18 cellular contexts compared by ENCODE assay signal in the genomic region with DNA sequence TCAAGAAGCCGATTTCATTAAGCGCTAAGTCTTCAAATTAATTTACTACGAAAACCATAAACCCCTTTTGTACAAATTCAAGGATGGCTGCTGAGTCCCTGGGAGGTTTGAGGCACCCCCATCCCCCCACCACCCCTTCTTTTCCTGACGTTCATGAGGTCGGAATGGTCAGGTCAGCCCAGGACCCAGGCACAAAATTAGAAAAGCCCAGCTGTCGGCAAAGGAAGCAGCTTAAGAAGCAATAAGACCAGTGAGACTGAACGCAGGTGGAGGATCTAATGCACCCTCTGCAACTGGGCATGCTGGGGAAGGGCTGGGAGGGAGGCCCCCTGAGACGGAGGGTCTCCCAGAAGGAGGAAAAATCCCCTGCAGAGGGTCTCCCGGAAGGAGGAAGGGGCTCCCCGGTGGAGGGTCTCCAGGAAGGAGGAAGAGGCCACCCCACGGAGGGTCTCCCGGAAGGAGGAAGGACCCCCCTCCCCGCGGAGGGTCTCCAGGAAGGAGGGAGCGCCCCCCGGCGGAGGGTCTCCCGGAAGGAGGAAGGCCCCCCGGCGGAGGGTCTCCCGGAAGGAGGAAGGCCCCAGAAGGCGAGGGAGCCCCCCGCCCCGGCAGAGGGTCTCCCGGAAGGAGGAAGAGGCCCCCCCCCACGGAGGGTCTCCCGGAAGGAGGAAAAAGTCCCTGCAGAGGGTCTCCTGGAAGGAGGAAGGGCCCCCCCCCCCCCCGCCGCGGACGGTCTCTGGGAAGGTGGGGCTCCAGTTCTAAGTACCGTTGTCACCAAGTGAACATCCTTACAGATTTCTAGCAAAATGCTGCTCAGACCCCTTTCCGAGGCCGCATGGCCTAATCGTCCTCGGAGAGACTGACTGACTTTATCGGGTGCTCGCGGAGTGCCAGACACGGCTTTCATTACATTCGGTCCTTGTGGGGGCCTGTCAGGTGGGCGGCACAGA.
"Had no signal": no experiment of that assay in that cellular context is flagged by ENCODE, and none has a peak within 500 bp of the region (broad histone marks: within the 10 kb centered on the region; RNA-seq: fewer than 3 reads in every experiment).

No MANE protein-coding gene starts in this region.

- H3K27me3 ChIP-seq: body of pancreas, pancreas had no signal

- H3K4me1 ChIP-seq: body of pancreas, pancreas had no signal

- H3K4me1 Mint-ChIP-seq: activated naive CD8-positive, alpha-beta T cell treated with anti-CD3 and anti-CD28 coated beads for 36 hours; central memory CD8-positive, alpha-beta T cell; natural killer cell had no signal

- H3K9me3 ChIP-seq: pancreas had no signal

- H3K4me3 ChIP-seq: body of pancreas, coronary artery, pancreas had no signal

- H3K36me3 ChIP-seq: pancreas had no signal

- H3K36me3 Mint-ChIP-seq: activated naive CD8-positive, alpha-beta T cell treated with anti-CD3 and anti-CD28 coated beads for 36 hours; natural killer cell; type B pancreatic cell had no signal

- H3K27ac ChIP-seq: body of pancreas, coronary artery, pancreas, VCaP had no signal

- H3K27ac Mint-ChIP-seq: activated naive CD8-positive, alpha-beta T cell treated with anti-CD3 and anti-CD28 coated beads for 36 hours; natural killer cell; type B pancreatic cell had no signal

- ATAC-seq: body of pancreas, natural killer cell, pancreas had no signal

- DNase-seq: activated CD4-positive, alpha-beta T cell treated with anti-CD3 and anti-CD28 coated beads for 1 hour; activated CD8-positive, alpha-beta memory T cell treated with anti-CD3 and anti-CD28 coated beads for 24 hours; activated CD8-positive, alpha-beta memory T cell treated with anti-CD3 and anti-CD28 coated beads, Interleukin-2, amount 50 U/mL, for 48 hours; activated naive CD8-positive, alpha-beta T cell treated with anti-CD3 and anti-CD28 coated beads for 36 hours; body of pancreas; natural killer cell; stimulated activated CD4-positive, alpha-beta T cell treated with anti-CD3 and anti-CD28 coated beads, Interleukin-12 subunit alpha, Interleukin-12 subunit beta, amount 100 ng/mL, for 4 hours; stimulated activated CD4-positive, alpha-beta T cell treated with anti-CD3 and anti-CD28 coated beads, Interleukin-1b, Interleukin-23, amount 100 ng/mL, for 48 hours; stimulated activated CD8-positive, alpha-beta memory T cell treated with anti-CD3 and anti-CD28 coated beads, Interleukin-4, amount 100 ng/mL, for 48 hours; stimulated activated naive CD4-positive, alpha-beta T cell treated with Interleukin-2 at 50 U/mL for 16 hours; substantia nigra; SW 1271; T-helper 2 cell had no signal

- H3K9me3 Mint-ChIP-seq: type B pancreatic cell had no signal

- H3K4me3 Mint-ChIP-seq: activated naive CD8-positive, alpha-beta T cell treated with anti-CD3 and anti-CD28 coated beads for 36 hours; central memory CD8-positive, alpha-beta T cell; natural killer cell; type B pancreatic cell had no signal
